Comparison of ENCODE assay signal across 1 cellular context in genomic region chr5:115625579-115626443, GRCh38.
TF ChIP-seq lines count a peak whose summit lies in the region.

TSS of gene TMED7 (minus strand) at chr5:115626036. CDS start at chr5:115625792, 244 bp downstream.

TF ChIP-seq in WTC11, 78 proteins besides CTCF, POLR2A, EP300 and RAD21 (continued from another document and continues in another):
- TF ChIP-seq AFF4 (CRISPR knock-in tag; IDR thresholded peaks at IDR 0.05; ENCODE audit: borderline replicate concordance) (no peak), ATF1 (CRISPR knock-in tag; IDR thresholded peaks at IDR 0.05) (no peak), GABPB1 (CRISPR knock-in tag; IDR thresholded peaks at IDR 0.05) (peak; percentile 69), ZSCAN18 (CRISPR knock-in tag; IDR thresholded peaks at IDR 0.05) (no peak), NR3C1 (CRISPR knock-in tag; conservative IDR thresholded peaks at IDR 0.05; ENCODE audit: low read depth) (no peak), ETV6 (CRISPR knock-in tag; IDR thresholded peaks at IDR 0.05) (peak; percentile 96), FOXP1 (CRISPR knock-in tag; IDR thresholded peaks at IDR 0.05; ENCODE audit: borderline replicate concordance) (peak; percentile 76), E2F1 (CRISPR knock-in tag; IDR thresholded peaks at IDR 0.05) (no peak), IRF2 (CRISPR knock-in tag; IDR thresholded peaks at IDR 0.05; ENCODE audit: borderline replicate concordance, low read depth) (no peak), ATF2 (CRISPR knock-in tag; IDR thresholded peaks at IDR 0.05; ENCODE audit: borderline replicate concordance, low read depth) (no peak), PREB (CRISPR knock-in tag; IDR thresholded peaks at IDR 0.05; ENCODE audit: borderline replicate concordance) (no peak), SP1 (CRISPR knock-in tag; conservative IDR thresholded peaks at IDR 0.05) (peak; percentile 93), MLX (CRISPR knock-in tag; IDR thresholded peaks at IDR 0.05) (no peak), USF2 (CRISPR knock-in tag; IDR thresholded peaks at IDR 0.05) (peak; percentile 53; the same call in 1 of the 2 replicates), GRHL2 (CRISPR knock-in tag; IDR thresholded peaks at IDR 0.05; ENCODE audit: insufficient replicate concordance, severe bottlenecking) (no peak), RORB (CRISPR knock-in tag; IDR thresholded peaks at IDR 0.05) (no peak), SMAD3 (CRISPR knock-in tag; IDR thresholded peaks at IDR 0.05; ENCODE audit: borderline replicate concordance) (0 out of 2 replicates have a peak, but pooled peaks have one; percentile 31), OVOL2 (CRISPR knock-in tag; IDR thresholded peaks at IDR 0.05; ENCODE audit: borderline replicate concordance) (no peak), NFE2L1 (CRISPR knock-in tag; IDR thresholded peaks at IDR 0.05) (peak; percentile 52; the same call in 1 of the 2 replicates), CREB1 (CRISPR knock-in tag; IDR thresholded peaks at IDR 0.05) (peak; percentile 20; the same call in 1 of the 2 replicates), ZNF425 (CRISPR knock-in tag; conservative IDR thresholded peaks at IDR 0.05) (no peak), SMAD4 (CRISPR knock-in tag; IDR thresholded peaks at IDR 0.05) (0 out of 2 replicates have a peak, but pooled peaks have one; percentile 16), ZNF219 (CRISPR knock-in tag; IDR thresholded peaks at IDR 0.05; ENCODE audit: borderline replicate concordance) (peak; percentile 64), ZNF232 (CRISPR knock-in tag; IDR thresholded peaks at IDR 0.05) (no peak), EMX1 (CRISPR knock-in tag; IDR thresholded peaks at IDR 0.05) (no peak), ARID4B (CRISPR knock-in tag; IDR thresholded peaks at IDR 0.05; ENCODE audit: borderline replicate concordance) (peak; percentile 82; the same call in 1 of the 2 replicates), ZNF281 (CRISPR knock-in tag; IDR thresholded peaks at IDR 0.05) (no peak), JUN (CRISPR knock-in tag; IDR thresholded peaks at IDR 0.05) (0 out of 2 replicates have a peak, but pooled peaks have one; percentile 64), STAT6 (CRISPR knock-in tag; conservative IDR thresholded peaks at IDR 0.05; ENCODE audit: low read depth) (no peak), NFYB (CRISPR knock-in tag; conservative IDR thresholded peaks at IDR 0.05; ENCODE audit: low read depth) (no peak), TEAD4 (CRISPR knock-in tag; IDR thresholded peaks at IDR 0.05) (no peak)
